ENCODE assay signal across 27 cellular contexts in the genomic region with DNA sequence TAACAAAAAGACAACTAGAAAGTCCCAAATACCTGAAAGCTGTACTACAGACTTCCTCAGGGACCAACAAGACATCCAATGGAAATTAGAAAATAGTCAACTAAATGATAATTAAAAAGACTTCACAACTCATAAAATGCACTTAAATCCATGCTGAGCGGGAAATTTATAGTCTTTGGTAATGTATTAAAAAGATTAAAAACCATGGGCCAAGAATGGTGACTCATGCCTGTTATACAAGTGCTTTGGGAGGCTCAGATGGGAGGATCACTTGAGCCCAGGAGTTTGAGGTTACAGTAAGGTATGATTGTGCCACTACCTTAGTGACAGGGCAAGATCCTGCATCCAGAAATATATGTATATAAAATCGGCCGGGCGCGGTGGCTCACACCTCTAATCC.
"Had no signal": no experiment of that assay in that cellular context is flagged by ENCODE, and none has a peak within 500 bp of the region (broad histone marks: within the 10 kb centered on the region; RNA-seq: fewer than 3 reads in every experiment).

No MANE protein-coding gene starts in this region.

- H3K36me3 ChIP-seq: stomach, suprapubic skin, thoracic aorta, thyroid gland, tibial artery, transverse colon, upper lobe of left lung, upper lobe of right lung, uterus, vagina had no signal

- H3K4me3 ChIP-seq: stomach, suprapubic skin, testis, thoracic aorta, thyroid gland, tibial artery, tibial nerve, transverse colon, upper lobe of left lung, upper lobe of right lung, uterus, vagina had no signal

- DNase-seq: stimulated activated CD4-positive, alpha-beta T cell treated with anti-CD3 and anti-CD28 coated beads, Interleukin-2, amount 100 ng/mL, for 48 hours; stimulated activated CD4-positive, alpha-beta T cell treated with anti-CD3 and anti-CD28 coated beads, Interleukin-4, amount 100 ng/mL, for 1 hour; stimulated activated CD4-positive, alpha-beta T cell treated with anti-CD3 and anti-CD28 coated beads, Interleukin-4, amount 100 ng/mL, for 24 hours; stimulated activated CD4-positive, alpha-beta T cell treated with anti-CD3 and anti-CD28 coated beads, Interleukin-4, amount 100 ng/mL, for 4 hours; stimulated activated CD8-positive, alpha-beta memory T cell treated with anti-CD3 and anti-CD28 coated beads, Interleukin-4, amount 100 ng/mL, for 48 hours; stimulated activated naive B cell treated with anti-CD40 and anti-IgM and Interleukin-4, amounts not matched to agents 10 μg/mL and 1 μg/mL and 100 μg/mL, for 72 hours; stimulated activated naive CD4-positive, alpha-beta T cell; stimulated activated naive CD4-positive, alpha-beta T cell treated with Interleukin-2 at 50 U/mL for 16 hours; stimulated activated naive CD8-positive, alpha-beta T cell treated with anti-CD3 and anti-CD28 coated beads, Interleukin-15, amount 100 ng/mL, for 72 hours; stimulated activated naive CD8-positive, alpha-beta T cell treated with anti-CD3 and anti-CD28 coated beads, Interleukin-15, Interleukin-2, amounts not matched to agents 100 U/mL and 50 U/mL, for 24 hours; stomach; substantia nigra; testis; thyroid gland; tibial artery; transverse colon; trophoblast cell; upper lobe of left lung; upper lobe of right lung; uterus had no signal

- H3K27ac ChIP-seq: stomach, suprapubic skin, testis, thoracic aorta, thyroid gland, tibial artery, tibial nerve, transverse colon, upper lobe of left lung, upper lobe of right lung, uterus, vagina had no signal

- H3K4me1 ChIP-seq: stomach, suprapubic skin, testis, thyroid gland, tibial artery, tibial nerve, transverse colon, upper lobe of left lung, upper lobe of right lung, uterus, vagina had no signal

- ATAC-seq: stimulated activated effector memory CD8-positive, alpha-beta T cell treated with anti-CD3 and anti-CD28 coated beads, Interleukin-12 subunit alpha, Interleukin-12 subunit beta, amount 100 ng/mL, for 72 hours; stimulated activated memory B cell treated with anti-CD40 and anti-IgM and Interleukin-4, amounts not matched to agents 10 μg/mL and 1 μg/mL and 100 μg/mL, for 72 hours; stimulated activated naive B cell treated with anti-CD40 and anti-IgM and Interleukin-4, amounts not matched to agents 10 μg/mL and 1 μg/mL and 100 μg/mL, for 72 hours; stimulated activated naive CD8-positive, alpha-beta T cell treated with anti-CD3 and anti-CD28 coated beads, Interleukin-15, amount 100 ng/mL, for 72 hours; stimulated activated naive CD8-positive, alpha-beta T cell treated with anti-CD3 and anti-CD28 coated beads, Interleukin-15, Interleukin-2, amounts not matched to agents 100 U/mL and 50 U/mL, for 24 hours; upper lobe of right lung had no signal

- H3K9me3 ChIP-seq: stomach, suprapubic skin, testis, thoracic aorta, thyroid gland, tibial artery, tibial nerve, transverse colon, upper lobe of left lung, upper lobe of right lung, uterus, vagina had no signal

- H3K27me3 ChIP-seq: stomach, suprapubic skin, testis, thyroid gland, tibial artery, tibial nerve, transverse colon, upper lobe of left lung, uterus, vagina had no signal

- FAIRE-seq: urothelium cell line had no signal
